Comparison of ENCODE assay signal across 2 cellular contexts in the genomic region with DNA sequence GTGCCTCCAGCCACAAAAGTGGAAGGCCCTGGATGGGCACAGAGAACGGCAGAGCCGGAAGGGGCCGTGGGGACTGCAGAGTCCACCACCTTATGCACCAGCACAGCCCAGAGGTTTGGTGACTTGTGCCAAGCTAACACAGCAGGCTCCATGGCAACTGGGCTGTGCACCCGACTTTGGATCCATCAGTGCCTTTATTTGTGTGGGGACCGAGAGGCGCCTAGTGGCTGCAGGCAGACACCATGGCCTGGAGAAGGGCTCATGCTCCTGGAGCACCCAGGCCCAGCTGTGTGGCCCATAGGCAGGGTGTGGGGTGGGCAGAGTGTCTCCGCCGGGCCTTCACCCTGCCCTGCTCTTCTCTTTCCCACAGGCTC.
TF ChIP-seq lines count a peak whose summit lies in the region.

No MANE protein-coding gene starts in this region.

TF ChIP-seq in SK-N-SH, 30 proteins besides CTCF, POLR2A, EP300 and RAD21 (continued from another document):
- TF ChIP-seq, protein P1, sequence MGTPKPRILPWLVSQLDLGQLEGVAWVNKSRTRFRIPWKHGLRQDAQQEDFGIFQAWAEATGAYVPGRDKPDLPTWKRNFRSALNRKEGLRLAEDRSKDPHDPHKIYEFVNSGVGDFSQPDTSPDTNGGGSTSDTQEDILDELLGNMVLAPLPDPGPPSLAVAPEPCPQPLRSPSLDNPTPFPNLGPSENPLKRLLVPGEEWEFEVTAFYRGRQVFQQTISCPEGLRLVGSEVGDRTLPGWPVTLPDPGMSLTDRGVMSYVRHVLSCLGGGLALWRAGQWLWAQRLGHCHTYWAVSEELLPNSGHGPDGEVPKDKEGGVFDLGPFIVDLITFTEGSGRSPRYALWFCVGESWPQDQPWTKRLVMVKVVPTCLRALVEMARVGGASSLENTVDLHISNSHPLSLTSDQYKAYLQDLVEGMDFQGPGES (IDR thresholded peaks at IDR 0.05; ENCODE audit: low read depth, low read length), result no peak
- TF ChIP-seq GATA2 (CRISPR knock-in tag; IDR thresholded peaks at IDR 0.05), result no peak
- TF ChIP-seq CHD2 (IDR thresholded peaks at IDR 0.05; ENCODE audit: low read length, partially characterized antibody), result no peak
- TF ChIP-seq, protein P2, sequence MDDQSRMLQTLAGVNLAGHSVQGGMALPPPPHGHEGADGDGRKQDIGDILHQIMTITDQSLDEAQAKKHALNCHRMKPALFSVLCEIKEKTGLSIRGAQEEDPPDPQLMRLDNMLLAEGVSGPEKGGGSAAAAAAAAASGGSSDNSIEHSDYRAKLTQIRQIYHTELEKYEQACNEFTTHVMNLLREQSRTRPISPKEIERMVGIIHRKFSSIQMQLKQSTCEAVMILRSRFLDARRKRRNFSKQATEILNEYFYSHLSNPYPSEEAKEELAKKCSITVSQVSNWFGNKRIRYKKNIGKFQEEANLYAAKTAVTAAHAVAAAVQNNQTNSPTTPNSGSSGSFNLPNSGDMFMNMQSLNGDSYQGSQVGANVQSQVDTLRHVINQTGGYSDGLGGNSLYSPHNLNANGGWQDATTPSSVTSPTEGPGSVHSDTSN (IDR thresholded peaks at IDR 0.05), result no peak
- TF ChIP-seq MEF2A (IDR thresholded peaks at IDR 0.05; ENCODE audit: borderline replicate concordance, low read depth), result no peak
- no peak for TF ChIP-seq ELF1 (IDR thresholded peaks at IDR 0.05)
- TF ChIP-seq MAX (IDR thresholded peaks at IDR 0.05; ENCODE audit: low read depth), result no peak
- no peak for TF ChIP-seq FOXM1 (IDR thresholded peaks at IDR 0.05; ENCODE audit: low read depth)
- TF ChIP-seq FOSL2 (IDR thresholded peaks at IDR 0.05; ENCODE audit: borderline replicate concordance, low read depth), result no peak
- no peak for TF ChIP-seq MXI1 (IDR thresholded peaks at IDR 0.05; ENCODE audit: low read depth, low read length)
- TF ChIP-seq NRF1 (IDR thresholded peaks at IDR 0.05; ENCODE audit: low read depth, low read length), result no peak
- TF ChIP-seq RFX5 (IDR thresholded peaks at IDR 0.05; ENCODE audit: low read length), result no peak
- no peak for TF ChIP-seq TAF1 (IDR thresholded peaks at IDR 0.05; ENCODE audit: borderline replicate concordance, low read depth, low read length)
- no peak for TF ChIP-seq RCOR1 (IDR thresholded peaks at IDR 0.05; ENCODE audit: low read length)
- TF ChIP-seq GABPA (IDR thresholded peaks at IDR 0.05; ENCODE audit: low read depth), result no peak
TF ChIP-seq in SK-N-SH: peak in this region for 0.

TF ChIP-seq in SK-N-SH treated with all-trans-retinoic acid at 6 μM for 48 hours, 23 proteins besides CTCF, POLR2A, EP300 and RAD21 (continued from another document):
- TF ChIP-seq, protein P3, sequence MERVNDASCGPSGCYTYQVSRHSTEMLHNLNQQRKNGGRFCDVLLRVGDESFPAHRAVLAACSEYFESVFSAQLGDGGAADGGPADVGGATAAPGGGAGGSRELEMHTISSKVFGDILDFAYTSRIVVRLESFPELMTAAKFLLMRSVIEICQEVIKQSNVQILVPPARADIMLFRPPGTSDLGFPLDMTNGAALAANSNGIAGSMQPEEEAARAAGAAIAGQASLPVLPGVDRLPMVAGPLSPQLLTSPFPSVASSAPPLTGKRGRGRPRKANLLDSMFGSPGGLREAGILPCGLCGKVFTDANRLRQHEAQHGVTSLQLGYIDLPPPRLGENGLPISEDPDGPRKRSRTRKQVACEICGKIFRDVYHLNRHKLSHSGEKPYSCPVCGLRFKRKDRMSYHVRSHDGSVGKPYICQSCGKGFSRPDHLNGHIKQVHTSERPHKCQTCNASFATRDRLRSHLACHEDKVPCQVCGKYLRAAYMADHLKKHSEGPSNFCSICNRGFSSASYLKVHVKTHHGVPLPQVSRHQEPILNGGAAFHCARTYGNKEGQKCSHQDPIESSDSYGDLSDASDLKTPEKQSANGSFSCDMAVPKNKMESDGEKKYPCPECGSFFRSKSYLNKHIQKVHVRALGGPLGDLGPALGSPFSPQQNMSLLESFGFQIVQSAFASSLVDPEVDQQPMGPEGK (CRISPR knock-in tag; IDR thresholded peaks at IDR 0.05; ENCODE audit: borderline replicate concordance), result no peak
- no peak for TF ChIP-seq TOX (CRISPR knock-in tag; IDR thresholded peaks at IDR 0.05; ENCODE audit: borderline replicate concordance)
- TF ChIP-seq SNAI2 (CRISPR knock-in tag; IDR thresholded peaks at IDR 0.05), result no peak
